In the genomic region with DNA sequence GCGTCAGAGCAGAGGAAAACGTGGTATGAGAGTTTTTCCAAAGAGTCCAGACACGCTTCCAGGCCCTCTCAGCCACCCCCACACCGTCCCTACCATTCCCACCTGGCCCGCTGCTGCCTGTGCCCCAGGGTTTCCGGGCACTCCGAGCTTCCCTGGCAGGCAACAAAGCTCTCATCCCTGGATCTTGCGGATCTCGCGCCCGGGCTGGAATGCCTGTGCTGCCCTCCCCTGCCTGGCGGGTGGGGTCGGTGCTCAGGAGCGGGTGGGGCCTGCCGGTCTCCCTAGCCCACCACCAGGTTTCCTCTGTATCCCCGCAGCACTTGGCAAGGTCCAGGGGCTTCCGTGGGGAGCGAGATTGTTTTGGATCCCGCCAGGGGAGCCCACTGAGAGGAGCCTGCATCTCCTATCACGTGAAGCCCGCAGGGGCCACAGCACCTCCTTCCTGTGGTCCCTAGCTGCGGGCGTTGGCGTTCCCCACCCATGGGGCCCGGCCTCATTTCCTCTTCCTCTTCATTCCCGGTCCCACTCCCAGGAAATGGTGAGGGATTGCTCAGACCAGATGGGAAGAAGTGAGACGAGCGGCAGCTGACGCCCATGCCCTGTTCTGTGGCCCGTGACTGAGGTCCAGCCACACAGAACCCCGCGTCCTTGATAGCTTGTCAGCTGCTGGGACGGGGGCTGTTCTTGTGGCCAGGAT, we compare ENCODE assay signal across 17 cellular contexts. TPM values are rescaled to one million over a fixed set of nuclear protein-coding genes. Genes with fewer than 3 reads are reported as not detected.
DNase-seq lines count a peak whose midpoint lies in the region; ATAC-seq, FAIRE-seq and TF ChIP-seq lines count a peak whose summit lies in the region.
"Had no signal": no experiment of that assay in that cellular context is flagged by ENCODE, and none has a peak within 500 bp of the region (broad histone marks: within the 10 kb centered on the region; RNA-seq: fewer than 3 reads in every experiment).

No MANE protein-coding gene starts in this region.

- H3K9me3 Mint-ChIP-seq in dendritic cell treated with granulocyte-macrophage colony-stimulating factor and Interleukin-4, amounts not matched to agents 40 ng/mL and 50 ng/mL, for 4 days = no peaks in the 10 kb centered on the region
- H3K9me3 Mint-ChIP-seq: CD8-positive, alpha-beta T cell had no signal

- H3K4me1 Mint-ChIP-seq in dendritic cell treated with granulocyte-macrophage colony-stimulating factor and Interleukin-4, amounts not matched to agents 40 ng/mL and 50 ng/mL, for 4 days (ENCODE audit: low read depth) = peaks cover 66% of the 10 kb centered on the region

- CTCF ChIA-PET in A673 (lab: Charles Lee) (no interaction called here), HepG2 (lab: Yijun Ruan, JAX; ENCODE audit: low intra/inter-chr PET ratio, low total read pairs) (no interaction called here), GM10248 (lab: Yijun Ruan, JAX) (interaction anchor here (1.0 to 8.1 kb wide), 14 partner anchors 9 to 482 kb away, joined by 3 to 36 read pairs (median 4); partner anchors contain the start of gene ABCA3)

- POLR2A ChIA-PET in A673 (lab: Charles Lee; ENCODE audit: low non-redundant PET) = no interaction called here
- POLR2A ChIA-PET in HepG2 (lab: Yijun Ruan, JAX) = interaction anchor here (1.0 kb wide), 1 partner anchor 234 kb away, joined by 5 read pairs; the partner anchor contains the start of gene ECI1
- POLR2A ChIA-PET in GM10248 (lab: Yijun Ruan, JAX) = no interaction called here

- intact Hi-C loops in A673 (cut with micrococcal nuclease; ENCODE audit: unreplicated experiment) = no loop called here
- intact Hi-C loops in dendritic cell treated with granulocyte-macrophage colony-stimulating factor and Interleukin-4, amounts not matched to agents 40 ng/mL and 50 ng/mL, for 4 days (cut with micrococcal nuclease) = no loop called here
- intact Hi-C loops in HepG2 (cut with micrococcal nuclease; ENCODE audit: unreplicated experiment) = no loop called here
- intact Hi-C loops in stomach (cut with DNase I; ENCODE audit: low total_unique reads) = no loop called here

- H4K20me1 ChIP-seq in HepG2 (ENCODE audit: insufficient read depth, low read length) = peaks cover 31% of the 10 kb centered on the region

- peaks cover 17% of the 10 kb centered on the region for H3K36me3 Mint-ChIP-seq in dendritic cell treated with granulocyte-macrophage colony-stimulating factor and Interleukin-4, amounts not matched to agents 40 ng/mL and 50 ng/mL, for 4 days (ENCODE audit: low read depth)
- H3K36me3 Mint-ChIP-seq: CD8-positive, alpha-beta T cell had no signal

- TF ChIP-seq RAD21 in HepG2 (CRISPR knock-in tag; IDR thresholded peaks at IDR 0.05) = no peak

- no peak overlapping the region for H3K9ac ChIP-seq in HepG2 (ENCODE audit: insufficient read depth, low read depth, low read length)

- H3K4me2 ChIP-seq in HepG2 (ENCODE audit: low read depth, low read length) = no peak overlapping the region
- H3K4me2 ChIP-seq: A549 had no signal

- BruUV-seq in A673 (replicated peaks; lab: Mats Ljungman, UMichigan) = no TSS peak
- no TSS peak for BruUV-seq in HepG2 (replicated peaks; lab: Mats Ljungman, UMichigan)

- no peak for ATAC-seq in HepG2
- ATAC-seq: A549 had no signal

- TF ChIP-seq POLR2A in HepG2 (IDR thresholded peaks at IDR 0.05; ENCODE audit: insufficient read depth in 1 of 2, low read depth in 2 of 2, low read length in 2 of 2) (no peak), stomach (IDR thresholded peaks at IDR 0.05) (no peak)

- FAIRE-seq in HepG2 (lab: Jason Lieb, UNC) = no peak
- FAIRE-seq: A549, D721Med had no signal

- H3K4me3 ChIP-seq in A673 (ENCODE audit: low read depth, low read length, poor library complexity, severe bottlenecking) (no peak overlapping the region), HepG2 (replicated peaks in 1 of 3; ENCODE audit: insufficient read depth in 1 of 3, low read depth in 2 of 3, low read length in 3 of 3) (no peak overlapping the region), stomach (no peak overlapping the region)
- H3K4me3 ChIP-seq: A549, SJCRH30 had no signal

- WGBS in HepG2 (ENCODE audit: low lambda C conversion rate) = 99% methylated on average over 12 of the region's 33 CpGs
- 73 to 87% (median 81%) methylated on average over 20 to 33 of the region's 33 CpGs for WGBS in stomach, 5 donors

- peaks cover 42% of the 10 kb centered on the region for H3K79me2 ChIP-seq in HepG2 (ENCODE audit: insufficient read depth, low read length)

- no peaks in the 10 kb centered on the region for H3K9me3 ChIP-seq in A673 (ENCODE audit: low read depth, low read length, poor library complexity, severe bottlenecking)
- no peaks in the 10 kb centered on the region for H3K9me3 ChIP-seq in HepG2 (ENCODE audit: low read length)
- H3K9me3 ChIP-seq in stomach = no peaks in the 10 kb centered on the region
- H3K9me3 ChIP-seq: A549, SJCRH30 had no signal

- in situ Hi-C loops in G401 (cut with HindIII; ENCODE audit: low sequenced_read_pairs) (no loop called here), HepG2 (cut with HindIII; ENCODE audit: extremely low pct_ligation_motif_present, low pct_unique_long_range_greater_than_20kb) (no loop called here)

- TF ChIP-seq EP300 in HepG2 (IDR thresholded peaks at IDR 0.05; ENCODE audit: low read depth in 2 of 2, low read length in 2 of 2) (no peak), HepG2 (CRISPR knock-in tag; IDR thresholded peaks at IDR 0.05; ENCODE audit: borderline replicate concordance) (no peak), stomach (IDR thresholded peaks at IDR 0.05) (no peak)

- DNase-seq in A673 (ENCODE audit: low spot score) = no peak
- peak; percentile 55 for DNase-seq in G401 (ENCODE audit: low spot score)
- DNase-seq in HepG2 (ENCODE audit: low spot score) = no peak
- DNase-seq in GM10248 (ENCODE audit: extremely low spot score) = no peak
- no peak for DNase-seq in NCI-H2227 (lab: John Stamatoyannopoulos, UW; ENCODE audit: unreplicated experiment)
- no peak for DNase-seq in kidney glomerular epithelial cell (lab: John Stamatoyannopoulos, UW)
- DNase-seq in stomach = no peak
- DNase-seq: MV-4-11, NCI-H1417 treated with DMSO at 0.1 percent for 48 hours, NCI-H2029, NCI-H510A treated with DMSO at 0.1 percent for 48 hours, SJCRH30 had no signal

- H3K4me3 Mint-ChIP-seq in dendritic cell treated with granulocyte-macrophage colony-stimulating factor and Interleukin-4, amounts not matched to agents 40 ng/mL and 50 ng/mL, for 4 days = peak overlapping the region; percentile 2

- H3K27me3 Mint-ChIP-seq in dendritic cell treated with granulocyte-macrophage colony-stimulating factor and Interleukin-4, amounts not matched to agents 40 ng/mL and 50 ng/mL, for 4 days = peaks cover 6% of the 10 kb centered on the region

- H3K36me3 ChIP-seq in A673 (ENCODE audit: insufficient read depth, low read length, poor library complexity, severe bottlenecking) (no peaks in the 10 kb centered on the region), HepG2 (replicated peaks in 1 of 2; ENCODE audit: control insufficient read depth in 1 of 2, insufficient read depth in 2 of 2, low read length in 2 of 2) (peaks cover 0 to 2% of the 10 kb centered on the region in 2 experiments; a peak in 1 of 5 replicates), stomach (peaks cover 0 to 20% (median 10%) of the 10 kb centered on the region in 4 donors)
- H3K36me3 ChIP-seq: SJCRH30 had no signal

- TF ChIP-seq CTCF in A673 (conservative IDR thresholded peaks at IDR 0.05; ENCODE audit: low read depth, low read length) = no peak
- no peak for TF ChIP-seq CTCF in HepG2 (CRISPR knock-in tag; IDR thresholded peaks at IDR 0.05)
- TF ChIP-seq CTCF in GM10248 (IDR thresholded peaks at IDR 0.05; ENCODE audit: control extremely low read depth, extremely low read depth, low read depth, missing control alignments) = no peak
- TF ChIP-seq CTCF in stomach (IDR thresholded peaks at IDR 0.05) = no peak

- H3K27ac Mint-ChIP-seq in dendritic cell treated with granulocyte-macrophage colony-stimulating factor and Interleukin-4, amounts not matched to agents 40 ng/mL and 50 ng/mL, for 4 days = peak overlapping the region; percentile 92

- no peak overlapping the region for H2AFZ ChIP-seq in HepG2 (ENCODE audit: low read length)

- H3K4me1 ChIP-seq in A673 (ENCODE audit: insufficient read depth, low read length, poor library complexity, severe bottlenecking) = no peaks in the 10 kb centered on the region
- peaks cover 61% of the 10 kb centered on the region for H3K4me1 ChIP-seq in HepG2 (ENCODE audit: insufficient read depth, low read length)
- H3K4me1 ChIP-seq in stomach = peaks cover 19 to 53% (median 37%) of the 10 kb centered on the region in 4 donors
- H3K4me1 ChIP-seq: A549 had no signal

- H3K27me3 ChIP-seq in A673 (replicated peaks; ENCODE audit: insufficient read depth, low read depth, low read length, poor library complexity) (no peaks in the 10 kb centered on the region), HepG2 (ENCODE audit: control insufficient read depth in 1 of 2, insufficient read depth in 2 of 2, low read length in 2 of 2) (no peaks in the 10 kb centered on the region), stomach (no peaks in the 10 kb centered on the region)
- H3K27me3 ChIP-seq: SJCRH30 had no signal

- H3K27ac ChIP-seq in A673 (ENCODE audit: low read depth, low read length, poor library complexity, severe bottlenecking) (peak overlapping the region; percentile 8), HepG2 (ENCODE audit: extremely low read length, insufficient read depth, low read length) (no peak overlapping the region), stomach (no peak overlapping the region)
- H3K27ac ChIP-seq: A549 had no signal

RNA-seq across cellular contexts. Expression of gene TBC1D24, which starts 11.0 kb away (rescaled TPM):
- total RNA-seq in A673 (2021) (24.2 and 27.1 TPM in 2 replicates), HepG2 (2016; rRNA removed; fragmentation: Illumina TruSeq; extraction: Trizol) (13.7 and 17.6 TPM in 2 replicates), stomach (10 to 100 TPM in 4 of 5 donors, 1 to 10 TPM in 1; 5.0 to 35.6 (median 18.7) TPM)
- 9.4 and 13.0 TPM in 2 replicates for total RNA-seq in G401 (2014; rRNA removed; shearing (Covaris generic))
- total RNA-seq in HepG2 (2016; cell fraction: cytosol; rRNA removed; fragmentation: Illumina TruSeq; extraction: Trizol; ENCODE audit: low read depth) = 1.3 and 1.4 TPM in 2 replicates
- 12.6 and 15.8 TPM in 2 replicates for total RNA-seq in HepG2 (2016; cell fraction: insoluble cytoplasmic fraction; rRNA removed; fragmentation: Illumina TruSeq; extraction: Trizol)
- 4.8 and 5.7 TPM in 2 replicates for total RNA-seq in HepG2 (2016; cell fraction: membrane; rRNA removed; fragmentation: Illumina TruSeq; extraction: Trizol)
- 12.6 and 14.4 TPM in 2 replicates for total RNA-seq in HepG2 (2016; cell fraction: nucleus; rRNA removed; fragmentation: Illumina TruSeq; extraction: Trizol)
- polyA plus RNA-seq in HepG2 (2011; rRNA removed) (7.7 and 8.4 TPM in 2 replicates), stomach (1 to 10 TPM; 3.2 to 4.2 (median 3.4) TPM)
- polyA plus RNA-seq in HepG2 (2011; cell fraction: cytosol; rRNA removed) = 3.7 and 4.9 TPM in 2 replicates
- 29.9 and 35.0 TPM in 2 replicates for polyA plus RNA-seq in HepG2 (2011; cell fraction: nucleus; rRNA removed)
- polyA plus RNA-seq in HepG2 (2012) = 5.7 TPM in 2 replicates
- polyA plus RNA-seq in HepG2 (2016; cell fraction: cytosol; fragmentation: Illumina TruSeq; extraction: Trizol; ENCODE audit: low read depth) = 1.0 and 1.2 TPM in 2 replicates
- 8.4 and 11.8 TPM in 2 replicates for polyA plus RNA-seq in HepG2 (2016; cell fraction: insoluble cytoplasmic fraction; fragmentation: Illumina TruSeq; extraction: Trizol; ENCODE audit: low read depth)
- polyA plus RNA-seq in HepG2 (2016; cell fraction: membrane; fragmentation: Illumina TruSeq; extraction: Trizol; ENCODE audit: low read depth) = 2.4 and 3.2 TPM in 2 replicates
- polyA plus RNA-seq in HepG2 (2016; cell fraction: nucleus; fragmentation: Illumina TruSeq; extraction: Trizol; ENCODE audit: insufficient read depth, low read depth) = 22.4 and 24.8 TPM in 2 replicates
- polyA minus RNA-seq in HepG2 (2011; rRNA and poly(A)+ RNA removed; ENCODE audit: low replicate concordance) = 11.0 and 28.2 TPM in 2 replicates
- 9.1 and 10.4 TPM in 2 replicates for polyA minus RNA-seq in HepG2 (2011; cell fraction: cytosol; rRNA and poly(A)+ RNA removed)
- polyA minus RNA-seq in HepG2 (2011; cell fraction: nucleus; rRNA and poly(A)+ RNA removed) = 10.0 and 13.8 TPM in 2 replicates

RNA-seq across cellular contexts. Expression of gene NTN3, which starts 14.9 kb away (rescaled TPM):
- 1.6 and 2.9 TPM in 2 replicates for total RNA-seq in A673 (2021)
- 2.0 and 4.4 TPM in 2 replicates for total RNA-seq in G401 (2014; rRNA removed; shearing (Covaris generic))
- total RNA-seq in HepG2 (2016; rRNA removed; fragmentation: Illumina TruSeq; extraction: Trizol) = 0.20 and 0.35 TPM in 2 replicates
- total RNA-seq in HepG2 (2016; cell fraction: cytosol; rRNA removed; fragmentation: Illumina TruSeq; extraction: Trizol; ENCODE audit: low read depth) = not detected in 2 replicates
- 0.15 and 0.30 TPM in 2 replicates for total RNA-seq in HepG2 (2016; cell fraction: insoluble cytoplasmic fraction; rRNA removed; fragmentation: Illumina TruSeq; extraction: Trizol)
- 0.25 TPM in 1 of 2 replicates, not detected in the other for total RNA-seq in HepG2 (2016; cell fraction: membrane; rRNA removed; fragmentation: Illumina TruSeq; extraction: Trizol)
- 0.19 and 0.28 TPM in 2 replicates for total RNA-seq in HepG2 (2016; cell fraction: nucleus; rRNA removed; fragmentation: Illumina TruSeq; extraction: Trizol)
- polyA plus RNA-seq in HepG2 (2011; rRNA removed) = 0.09 and 0.29 TPM in 2 replicates
- polyA plus RNA-seq in HepG2 (2011; cell fraction: cytosol; rRNA removed) = 0.12 and 0.15 TPM in 2 replicates
- 0.66 and 0.79 TPM in 2 replicates for polyA plus RNA-seq in HepG2 (2011; cell fraction: nucleus; rRNA removed)
- 0.07 and 0.11 TPM in 2 replicates for polyA plus RNA-seq in HepG2 (2012)
- polyA plus RNA-seq in HepG2 (2016; cell fraction: cytosol; fragmentation: Illumina TruSeq; extraction: Trizol; ENCODE audit: low read depth) = 0.08 TPM in 1 of 2 replicates, not detected in the other
- polyA plus RNA-seq in HepG2 (2016; cell fraction: insoluble cytoplasmic fraction; fragmentation: Illumina TruSeq; extraction: Trizol; ENCODE audit: low read depth) = not detected in 2 replicates
- not detected in 2 replicates for polyA plus RNA-seq in HepG2 (2016; cell fraction: membrane; fragmentation: Illumina TruSeq; extraction: Trizol; ENCODE audit: low read depth)
- polyA plus RNA-seq in HepG2 (2016; cell fraction: nucleus; fragmentation: Illumina TruSeq; extraction: Trizol; ENCODE audit: insufficient read depth, low read depth) = 0.23 TPM in 1 of 2 replicates, not detected in the other
- 0.49 and 1.4 TPM in 2 replicates for polyA minus RNA-seq in HepG2 (2011; rRNA and poly(A)+ RNA removed; ENCODE audit: low replicate concordance)
- 0.59 and 0.62 TPM in 2 replicates for polyA minus RNA-seq in HepG2 (2011; cell fraction: cytosol; rRNA and poly(A)+ RNA removed)
- polyA minus RNA-seq in HepG2 (2011; cell fraction: nucleus; rRNA and poly(A)+ RNA removed) = 0.39 and 0.62 TPM in 2 replicates
- 1 to 10 TPM in 1 of 5 donors, not detected in 4; 1.8 TPM for total RNA-seq in stomach
- not detected for polyA plus RNA-seq in stomach
- total RNA-seq: CD8-positive, alpha-beta T cell; RPMI7951 had no signal
- polyA plus RNA-seq: A549 had no signal

RNA-seq across cellular contexts. Expression of gene TEDC2, which starts 26.1 kb away (rescaled TPM):
- total RNA-seq in A673 (2021) = 48.5 and 51.9 TPM in 2 replicates
- 42.8 and 49.9 TPM in 2 replicates for total RNA-seq in G401 (2014; rRNA removed; shearing (Covaris generic))
- total RNA-seq in HepG2 (2016; rRNA removed; fragmentation: Illumina TruSeq; extraction: Trizol) = 19.7 and 24.4 TPM in 2 replicates
- total RNA-seq in HepG2 (2016; cell fraction: cytosol; rRNA removed; fragmentation: Illumina TruSeq; extraction: Trizol; ENCODE audit: low read depth) = 10.8 and 13.0 TPM in 2 replicates
- 16.5 and 23.4 TPM in 2 replicates for total RNA-seq in HepG2 (2016; cell fraction: insoluble cytoplasmic fraction; rRNA removed; fragmentation: Illumina TruSeq; extraction: Trizol)
- total RNA-seq in HepG2 (2016; cell fraction: membrane; rRNA removed; fragmentation: Illumina TruSeq; extraction: Trizol) = 18.0 and 21.4 TPM in 2 replicates
- total RNA-seq in HepG2 (2016; cell fraction: nucleus; rRNA removed; fragmentation: Illumina TruSeq; extraction: Trizol) = 17.3 and 20.2 TPM in 2 replicates
- polyA plus RNA-seq in HepG2 (2011; rRNA removed) = 5.9 and 6.2 TPM in 2 replicates
- 3.2 and 8.6 TPM in 2 replicates for polyA plus RNA-seq in HepG2 (2011; cell fraction: cytosol; rRNA removed)
- polyA plus RNA-seq in HepG2 (2011; cell fraction: nucleus; rRNA removed) = 28.4 and 38.0 TPM in 2 replicates
- 3.0 and 4.0 TPM in 2 replicates for polyA plus RNA-seq in HepG2 (2012)
- 11.9 and 12.7 TPM in 2 replicates for polyA plus RNA-seq in HepG2 (2016; cell fraction: cytosol; fragmentation: Illumina TruSeq; extraction: Trizol; ENCODE audit: low read depth)
- 19.2 and 19.4 TPM in 2 replicates for polyA plus RNA-seq in HepG2 (2016; cell fraction: insoluble cytoplasmic fraction; fragmentation: Illumina TruSeq; extraction: Trizol; ENCODE audit: low read depth)
- 14.6 and 18.0 TPM in 2 replicates for polyA plus RNA-seq in HepG2 (2016; cell fraction: membrane; fragmentation: Illumina TruSeq; extraction: Trizol; ENCODE audit: low read depth)
- polyA plus RNA-seq in HepG2 (2016; cell fraction: nucleus; fragmentation: Illumina TruSeq; extraction: Trizol; ENCODE audit: insufficient read depth, low read depth) = 38.8 and 41.0 TPM in 2 replicates
- 5.2 and 12.3 TPM in 2 replicates for polyA minus RNA-seq in HepG2 (2011; rRNA and poly(A)+ RNA removed; ENCODE audit: low replicate concordance)
- 2.5 and 3.1 TPM in 2 replicates for polyA minus RNA-seq in HepG2 (2011; cell fraction: cytosol; rRNA and poly(A)+ RNA removed)
- 6.3 and 10.6 TPM in 2 replicates for polyA minus RNA-seq in HepG2 (2011; cell fraction: nucleus; rRNA and poly(A)+ RNA removed)
- total RNA-seq in stomach = 1 to 10 TPM in 3 of 5 donors, not detected in 2; 1.3 to 3.8 (median 3.6) TPM
- polyA plus RNA-seq in stomach = 1 to 10 TPM in 2 of 3 donors, not detected in 1; 1.5 to 2.7 TPM

RNA-seq across cellular contexts. Expression of gene ATP6V0C, which starts 27.8 kb away (rescaled TPM):
- 231 and 252 TPM in 2 replicates for total RNA-seq in A673 (2021)
- total RNA-seq in G401 (2014; rRNA removed; shearing (Covaris generic)) = 17.4 and 41.8 TPM in 2 replicates
- total RNA-seq in HepG2 (2016; rRNA removed; fragmentation: Illumina TruSeq; extraction: Trizol) = 7.2 and 10.4 TPM in 2 replicates
- total RNA-seq in HepG2 (2016; cell fraction: cytosol; rRNA removed; fragmentation: Illumina TruSeq; extraction: Trizol; ENCODE audit: low read depth) = 7.6 and 9.4 TPM in 2 replicates
- 5.7 and 10.1 TPM in 2 replicates for total RNA-seq in HepG2 (2016; cell fraction: insoluble cytoplasmic fraction; rRNA removed; fragmentation: Illumina TruSeq; extraction: Trizol)
- total RNA-seq in HepG2 (2016; cell fraction: membrane; rRNA removed; fragmentation: Illumina TruSeq; extraction: Trizol) = 11.1 and 14.0 TPM in 2 replicates
- total RNA-seq in HepG2 (2016; cell fraction: nucleus; rRNA removed; fragmentation: Illumina TruSeq; extraction: Trizol) = 13.6 and 17.3 TPM in 2 replicates
- 20.1 and 21.1 TPM in 2 replicates for polyA plus RNA-seq in HepG2 (2011; rRNA removed)
- 29.7 and 32.0 TPM in 2 replicates for polyA plus RNA-seq in HepG2 (2011; cell fraction: cytosol; rRNA removed)
- polyA plus RNA-seq in HepG2 (2011; cell fraction: nucleus; rRNA removed) = 42.5 and 51.4 TPM in 2 replicates
- polyA plus RNA-seq in HepG2 (2012) = 133 and 154 TPM in 2 replicates
- 106 and 119 TPM in 2 replicates for polyA plus RNA-seq in HepG2 (2016; cell fraction: cytosol; fragmentation: Illumina TruSeq; extraction: Trizol; ENCODE audit: low read depth)
- polyA plus RNA-seq in HepG2 (2016; cell fraction: insoluble cytoplasmic fraction; fragmentation: Illumina TruSeq; extraction: Trizol; ENCODE audit: low read depth) = 50.3 and 60.7 TPM in 2 replicates
- 97.9 and 104 TPM in 2 replicates for polyA plus RNA-seq in HepG2 (2016; cell fraction: membrane; fragmentation: Illumina TruSeq; extraction: Trizol; ENCODE audit: low read depth)
- polyA plus RNA-seq in HepG2 (2016; cell fraction: nucleus; fragmentation: Illumina TruSeq; extraction: Trizol; ENCODE audit: insufficient read depth, low read depth) = 168 and 190 TPM in 2 replicates
- polyA minus RNA-seq in HepG2 (2011; rRNA and poly(A)+ RNA removed; ENCODE audit: low replicate concordance) = 20.0 and 29.5 TPM in 2 replicates
- 52.8 and 62.5 TPM in 2 replicates for polyA minus RNA-seq in HepG2 (2011; cell fraction: cytosol; rRNA and poly(A)+ RNA removed)
- polyA minus RNA-seq in HepG2 (2011; cell fraction: nucleus; rRNA and poly(A)+ RNA removed) = 10.4 and 11.5 TPM in 2 replicates
- 100 to 1,000 TPM in 2 of 5 donors, 10 to 100 TPM in 2, 1 to 10 TPM in 1; 8.1 to 169 (median 68.3) TPM for total RNA-seq in stomach
- 100 to 1,000 TPM in 1 of 3 donors, 10 to 100 TPM in 2; 49.8 to 113 (median 82.3) TPM for polyA plus RNA-seq in stomach

RNA-seq across cellular contexts. Expression of gene AMDHD2, which starts 34.2 kb away (rescaled TPM):
- total RNA-seq in A673 (2021) (52.2 and 53.3 TPM in 2 replicates), HepG2 (2016; rRNA removed; fragmentation: Illumina TruSeq; extraction: Trizol) (13.8 and 39.1 TPM in 2 replicates), stomach (10 to 100 TPM; 13.4 to 76.8 (median 28.7) TPM)
- total RNA-seq in G401 (2014; rRNA removed; shearing (Covaris generic)) = 75.0 and 86.2 TPM in 2 replicates
- total RNA-seq in HepG2 (2016; cell fraction: cytosol; rRNA removed; fragmentation: Illumina TruSeq; extraction: Trizol; ENCODE audit: low read depth) = 14.4 and 16.3 TPM in 2 replicates
- total RNA-seq in HepG2 (2016; cell fraction: insoluble cytoplasmic fraction; rRNA removed; fragmentation: Illumina TruSeq; extraction: Trizol) = 15.5 and 37.7 TPM in 2 replicates
- 11.4 and 12.8 TPM in 2 replicates for total RNA-seq in HepG2 (2016; cell fraction: membrane; rRNA removed; fragmentation: Illumina TruSeq; extraction: Trizol)
- 56.5 and 57.9 TPM in 2 replicates for total RNA-seq in HepG2 (2016; cell fraction: nucleus; rRNA removed; fragmentation: Illumina TruSeq; extraction: Trizol)
- polyA plus RNA-seq in HepG2 (2011; rRNA removed) (33.5 and 51.3 TPM in 2 replicates), stomach (10 to 100 TPM; 17.2 to 24.7 (median 21.1) TPM)
- 12.9 and 24.3 TPM in 2 replicates for polyA plus RNA-seq in HepG2 (2011; cell fraction: cytosol; rRNA removed)
- 624 and 803 TPM in 2 replicates for polyA plus RNA-seq in HepG2 (2011; cell fraction: nucleus; rRNA removed)
- 30.1 and 34.2 TPM in 2 replicates for polyA plus RNA-seq in HepG2 (2012)
- polyA plus RNA-seq in HepG2 (2016; cell fraction: cytosol; fragmentation: Illumina TruSeq; extraction: Trizol; ENCODE audit: low read depth) = 5.3 and 8.4 TPM in 2 replicates
- polyA plus RNA-seq in HepG2 (2016; cell fraction: insoluble cytoplasmic fraction; fragmentation: Illumina TruSeq; extraction: Trizol; ENCODE audit: low read depth) = 11.9 and 12.8 TPM in 2 replicates
- polyA plus RNA-seq in HepG2 (2016; cell fraction: membrane; fragmentation: Illumina TruSeq; extraction: Trizol; ENCODE audit: low read depth) = 7.2 and 9.8 TPM in 2 replicates
- 125 and 129 TPM in 2 replicates for polyA plus RNA-seq in HepG2 (2016; cell fraction: nucleus; fragmentation: Illumina TruSeq; extraction: Trizol; ENCODE audit: insufficient read depth, low read depth)
- polyA minus RNA-seq in HepG2 (2011; rRNA and poly(A)+ RNA removed; ENCODE audit: low replicate concordance) = 20.8 and 63.2 TPM in 2 replicates
- 11.8 and 13.7 TPM in 2 replicates for polyA minus RNA-seq in HepG2 (2011; cell fraction: cytosol; rRNA and poly(A)+ RNA removed)
- 81.2 and 102 TPM in 2 replicates for polyA minus RNA-seq in HepG2 (2011; cell fraction: nucleus; rRNA and poly(A)+ RNA removed)
